In genomic region chr21:44884059-44884458, GRCh38 we compare ENCODE assay signal across 29 cellular contexts. TPM values are rescaled to one million over a fixed set of nuclear protein-coding genes. Genes with fewer than 3 reads are reported as not detected.
DNase-seq lines count a peak whose midpoint lies in the region; ATAC-seq, FAIRE-seq and TF ChIP-seq lines count a peak whose summit lies in the region.
"Had no signal": no experiment of that assay in that cellular context is flagged by ENCODE, and none has a peak within 500 bp of the region (broad histone marks: within the 10 kb centered on the region; RNA-seq: fewer than 3 reads in every experiment).

No MANE protein-coding gene starts in this region.

- POLR2A ChIA-PET in CD4-positive, alpha-beta T cell (lab: Charles Lee) = interaction anchor here (0.8 to 3.2 kb wide), 5 partner anchors 10 to 46 kb away, joined by 3 to 22 read pairs (median 4); partner anchors contain the start of gene PTTG1IP
- POLR2A ChIA-PET in K562 (lab: Yijun Ruan, JAX) = interaction anchor here (1.1 to 1.9 kb wide), 4 partner anchors 10 to 38 kb away, joined by 3 to 8 read pairs (median 4); partner anchors contain the start of gene PTTG1IP

- peaks cover 4% of the 10 kb centered on the region; the same call in 1 of the 2 replicates for H4K20me1 ChIP-seq in K562 (replicated peaks; ENCODE audit: control insufficient read depth, insufficient read depth, low read length)

- no TSS peak for BruUV-seq in K562 (replicated peaks; lab: Mats Ljungman, UMichigan)

- no peak overlapping the region for H2AFZ ChIP-seq in K562 (ENCODE audit: low read depth, low read length)

- TF ChIP-seq CTCF in CD4-positive, alpha-beta T cell (IDR thresholded peaks at IDR 0.05) = no peak
- no peak for TF ChIP-seq CTCF in K562 (IDR thresholded peaks at IDR 0.05 in 2 of 3, conservative IDR thresholded peaks at IDR 0.05 in 1 of 3; ENCODE audit: insufficient read depth in 2 of 3, low read depth in 1 of 3, low read length in 3 of 3)
- no peak for TF ChIP-seq CTCF in lower leg skin (IDR thresholded peaks at IDR 0.05)

- in situ Hi-C loops in K562 (cut with MboI) = no loop called here

- WGBS in K562 (ENCODE audit: insufficient coverage, low coverage, missing lambda C conversion rate) = 42% methylated on average over 9 of the region's 9 CpGs
- WGBS in lower leg skin, 2 donors = 79 to 82% methylated on average over 7 to 8 of the region's 9 CpGs

- H3K4me3 Mint-ChIP-seq in activated T-cell treated with anti-CD3 and anti-CD28 coated beads, Interleukin-2, amount 50 U/mL, for 72 hours = no peak overlapping the region
- no peak overlapping the region for H3K4me3 Mint-ChIP-seq in CD4-positive, alpha-beta T cell
- H3K4me3 Mint-ChIP-seq in natural killer cell treated with Interleukin-12 subunit alpha and Interleukin-12 subunit beta and Interleukin-15 and Interleukin-18, amount 100 ng/mL, for 72 hours = no peak overlapping the region
- H3K4me3 Mint-ChIP-seq: activated CD4-positive, alpha-beta T cell treated with anti-CD3 and anti-CD28 coated beads, Interleukin-2, amount 10 ng/mL, durations not matched to agents 24 days and 14 days; T-helper 2 cell treated with Interferon-gamma antibody and Interleukin-4, amounts not matched to agents 5 μg/mL and 100 μg/mL, for 36 hours had no signal

- DNase-seq in activated T-cell treated with anti-CD3 and anti-CD28 coated beads, Interleukin-2, amount 50 U/mL, for 72 hours = no peak
- no peak for DNase-seq in activated T-cell treated with anti-CD3 and anti-CD28 coated beads, Interleukin-2, amount 50 U/mL, for 48 hours
- DNase-seq in CD4-positive, alpha-beta T cell = no peak
- DNase-seq in K562 (ENCODE audit: extremely low read depth in 1 of 4, low spot score in 3 of 4) (no peak), lower leg skin (ENCODE audit: low spot score in 2 of 2) (no peak), 8988T (no peak), midbrain (lab: John Stamatoyannopoulos, UW) (no peak)
- no peak for DNase-seq in natural killer cell treated with Interleukin-12 subunit alpha and Interleukin-12 subunit beta and Interleukin-15 and Interleukin-18, amount 100 ng/mL, for 72 hours (ENCODE audit: low spot score)
- DNase-seq: activated CD4-positive, alpha-beta T cell treated with anti-CD3 and anti-CD28 coated beads, Interleukin-2, amount 10 ng/mL, durations not matched to agents 24 days and 14 days; activated effector memory CD4-positive, alpha-beta T cell treated with anti-CD3 and anti-CD28 coated beads, Interleukin-2, amount 50 U/mL, for 16 hours; caudate nucleus; kidney glomerular epithelial cell; mesenchymal stem cell; NCI-H1105 treated with DMSO at 0.1 percent for 48 hours; NCI-H2029 treated with DMSO at 0.1 percent for 48 hours; NCI-H226; NCI-H748 treated with DMSO at 0.1 percent for 48 hours; retina; SK-N-SH; spleen; stimulated activated CD4-positive, alpha-beta T cell treated with anti-CD3 and anti-CD28 coated beads, Interleukin-4, amount 100 ng/mL, for 24 hours; stimulated activated naive CD8-positive, alpha-beta T cell treated with anti-CD3 and anti-CD28 coated beads, Interleukin-15, Interleukin-2, amounts not matched to agents 100 U/mL and 50 U/mL, for 24 hours had no signal

- H3K27ac ChIP-seq in CD4-positive, alpha-beta T cell (ENCODE audit: low read depth, low read length) = peak overlapping the region; percentile 48
- no peak overlapping the region for H3K27ac ChIP-seq in K562 (ENCODE audit: extremely low read depth, low read depth, low read length)
- H3K27ac ChIP-seq: ascending aorta, BLaER1, thoracic aorta, VCaP had no signal

- H3K36me3 Mint-ChIP-seq in activated T-cell treated with anti-CD3 and anti-CD28 coated beads, Interleukin-2, amount 50 U/mL, for 72 hours (ENCODE audit: insufficient read depth in 2 of 2) = peaks cover 0 to 5% of the 10 kb centered on the region in 2 donors
- peaks cover 39% of the 10 kb centered on the region for H3K36me3 Mint-ChIP-seq in CD4-positive, alpha-beta T cell (ENCODE audit: low read depth)
- H3K36me3 Mint-ChIP-seq in natural killer cell treated with Interleukin-12 subunit alpha and Interleukin-12 subunit beta and Interleukin-15 and Interleukin-18, amount 100 ng/mL, for 72 hours = no peaks in the 10 kb centered on the region

- H3K9me1 ChIP-seq in K562 (ENCODE audit: control insufficient read depth, insufficient read depth, low read length) = no peaks in the 10 kb centered on the region

- H3K9me3 ChIP-seq in CD4-positive, alpha-beta T cell (ENCODE audit: control insufficient read depth, low read length) = no peaks in the 10 kb centered on the region
- H3K9me3 ChIP-seq in K562 (replicated peaks; ENCODE audit: control insufficient read depth, insufficient read depth, low read depth, low read length) = no peaks in the 10 kb centered on the region
- H3K9me3 ChIP-seq: ascending aorta, BLaER1, SK-N-SH, spleen, thoracic aorta had no signal

- H3K27me3 Mint-ChIP-seq in activated T-cell treated with anti-CD3 and anti-CD28 coated beads, Interleukin-2, amount 50 U/mL, for 72 hours (ENCODE audit: low read depth) = no peaks in the 10 kb centered on the region
- no peaks in the 10 kb centered on the region for H3K27me3 Mint-ChIP-seq in CD4-positive, alpha-beta T cell
- H3K27me3 Mint-ChIP-seq in natural killer cell treated with Interleukin-12 subunit alpha and Interleukin-12 subunit beta and Interleukin-15 and Interleukin-18, amount 100 ng/mL, for 72 hours = no peaks in the 10 kb centered on the region
- H3K27me3 Mint-ChIP-seq: activated CD4-positive, alpha-beta T cell treated with anti-CD3 and anti-CD28 coated beads, Interleukin-2, amount 10 ng/mL, durations not matched to agents 24 days and 14 days had no signal

- H3K4me1 ChIP-seq in K562 (replicated peaks in 1 of 2; ENCODE audit: control insufficient read depth in 2 of 2, insufficient read depth in 2 of 2, low read length in 2 of 2) = peaks cover 22 to 45% of the 10 kb centered on the region in 2 experiments
- H3K4me1 ChIP-seq: ascending aorta had no signal

- H3K4me1 Mint-ChIP-seq in activated T-cell treated with anti-CD3 and anti-CD28 coated beads, Interleukin-2, amount 50 U/mL, for 72 hours (ENCODE audit: low read depth) = peaks cover 23% of the 10 kb centered on the region
- H3K4me1 Mint-ChIP-seq in CD4-positive, alpha-beta T cell (ENCODE audit: low read depth) = peaks cover 23% of the 10 kb centered on the region
- H3K4me1 Mint-ChIP-seq in natural killer cell treated with Interleukin-12 subunit alpha and Interleukin-12 subunit beta and Interleukin-15 and Interleukin-18, amount 100 ng/mL, for 72 hours (ENCODE audit: low read depth in 2 of 2) = peaks cover 21 to 28% of the 10 kb centered on the region in 2 donors

- H3K4me2 ChIP-seq in K562 (ENCODE audit: insufficient read depth, low read length) = no peak overlapping the region
- H3K4me2 ChIP-seq: SK-N-SH had no signal

- no peak for TF ChIP-seq EP300 in K562 (IDR thresholded peaks at IDR 0.05; ENCODE audit: low read length)

- no peak for TF ChIP-seq POLR2A in K562 (conservative IDR thresholded peaks at IDR 0.05)
- TF ChIP-seq POLR2A in lower leg skin (IDR thresholded peaks at IDR 0.05) = no peak

- no peaks in the 10 kb centered on the region for H3K27me3 ChIP-seq in CD4-positive, alpha-beta T cell (ENCODE audit: control insufficient read depth, insufficient read depth, low read length)
- H3K27me3 ChIP-seq in K562 (ENCODE audit: control insufficient read depth in 2 of 2, insufficient read depth in 2 of 2, low read length in 2 of 2) = peaks cover 6 to 32% of the 10 kb centered on the region in 2 experiments; a peak in 4 of 5 replicates
- H3K27me3 ChIP-seq: ascending aorta, spleen had no signal

- H3K79me2 ChIP-seq in K562 (ENCODE audit: control insufficient read depth, insufficient read depth, low read length) = no peaks in the 10 kb centered on the region

- H3K36me3 ChIP-seq in K562 (ENCODE audit: control insufficient read depth, insufficient read depth, low read length) = no peaks in the 10 kb centered on the region
- H3K36me3 ChIP-seq: ascending aorta, thoracic aorta had no signal

- no peak overlapping the region for H3K4me3 ChIP-seq in K562
- no peak overlapping the region for H3K4me3 ChIP-seq in lower leg skin (ENCODE audit: low read depth, poor library complexity, severe bottlenecking)
- H3K4me3 ChIP-seq: ascending aorta, BLaER1, spleen, thoracic aorta had no signal

- peak; percentile 6 to 9 for ATAC-seq in activated T-cell treated with anti-CD3 and anti-CD28 coated beads, Interleukin-2, amount 50 U/mL, for 72 hours (replicated peaks in 1 of 2)
- ATAC-seq in CD4-positive, alpha-beta T cell (ENCODE audit: poor library complexity) = no peak
- ATAC-seq in K562 = 0 out of 3 replicates have a peak, but pooled peaks have one; percentile 14
- ATAC-seq in natural killer cell treated with Interleukin-12 subunit alpha and Interleukin-12 subunit beta and Interleukin-15 and Interleukin-18, amount 100 ng/mL, for 72 hours = peak in 1 of 2 donors; percentile 7
- ATAC-seq: stimulated activated naive CD8-positive, alpha-beta T cell treated with anti-CD3 and anti-CD28 coated beads, Interleukin-15, Interleukin-2, amounts not matched to agents 100 U/mL and 50 U/mL, for 24 hours had no signal

- H3K27ac Mint-ChIP-seq in activated T-cell treated with anti-CD3 and anti-CD28 coated beads, Interleukin-2, amount 50 U/mL, for 72 hours = no peak overlapping the region
- peak overlapping the region; percentile 36 for H3K27ac Mint-ChIP-seq in CD4-positive, alpha-beta T cell
- peak overlapping the region; percentile 37 to 71 for H3K27ac Mint-ChIP-seq in natural killer cell treated with Interleukin-12 subunit alpha and Interleukin-12 subunit beta and Interleukin-15 and Interleukin-18, amount 100 ng/mL, for 72 hours
- H3K27ac Mint-ChIP-seq: activated CD4-positive, alpha-beta T cell treated with anti-CD3 and anti-CD28 coated beads, Interleukin-2, amount 10 ng/mL, durations not matched to agents 24 days and 14 days had no signal

- no peak for TF ChIP-seq RAD21 in K562 (CRISPR knock-in tag; conservative IDR thresholded peaks at IDR 0.05 in 1 of 2, IDR thresholded peaks at IDR 0.05 in 1 of 2)

- CTCF ChIA-PET in CD4-positive, alpha-beta T cell (lab: Charles Lee) = interaction anchor here (0.6 to 1.3 kb wide), 3 partner anchors 9 to 1017 kb away, joined by 3 to 4 read pairs (median 3); no protein-coding TSS in a partner anchor
- CTCF ChIA-PET in K562 (lab: Yijun Ruan, JAX; ENCODE audit: low intra/inter-chr PET ratio) = no interaction called here

- no peaks in the 10 kb centered on the region for H3K9me3 Mint-ChIP-seq in activated T-cell treated with anti-CD3 and anti-CD28 coated beads, Interleukin-2, amount 50 U/mL, for 72 hours
- no peaks in the 10 kb centered on the region for H3K9me3 Mint-ChIP-seq in CD4-positive, alpha-beta T cell
- H3K9me3 Mint-ChIP-seq in natural killer cell treated with Interleukin-12 subunit alpha and Interleukin-12 subunit beta and Interleukin-15 and Interleukin-18, amount 100 ng/mL, for 72 hours = no peaks in the 10 kb centered on the region
- H3K9me3 Mint-ChIP-seq: activated CD4-positive, alpha-beta T cell treated with anti-CD3 and anti-CD28 coated beads, Interleukin-2, amount 10 ng/mL, durations not matched to agents 24 days and 14 days; T-helper 2 cell treated with Interferon-gamma antibody and Interleukin-4, amounts not matched to agents 5 μg/mL and 100 μg/mL, for 36 hours had no signal

- no peak for FAIRE-seq in K562 (lab: Jason Lieb, UNC)
- FAIRE-seq: D721Med had no signal

- no peak overlapping the region for H3K9ac ChIP-seq in K562 (ENCODE audit: insufficient read depth in 1 of 2, low read depth in 2 of 2, low read length in 2 of 2)
- H3K9ac ChIP-seq: BLaER1, SK-N-SH had no signal

- intact Hi-C loops in CD4-positive, alpha-beta T cell (cut with DNase I, micrococcal nuclease) = no loop called here
- intact Hi-C loops in K562 (cut with micrococcal nuclease) (no loop called here), lower leg skin (cut with DNase I; ENCODE audit: low total_unique reads) (no loop called here)

RNA-seq across cellular contexts. Expression of gene PTTG1IP, which starts 10.6 kb away (rescaled TPM):
- 10 to 100 TPM; 63.9 to 70.5 TPM for total RNA-seq in activated T-cell treated with anti-CD3 and anti-CD28 coated beads, Interleukin-2, amount 50 U/mL, for 72 hours
- 10 to 100 TPM; 99.0 to 99.5 TPM for total RNA-seq in CD4-positive, alpha-beta T cell
- 109 and 139 TPM in 2 replicates for total RNA-seq in K562 (2011; cell fraction: chromatin; rRNA removed; ENCODE audit: low replicate concordance)
- 131 and 151 TPM in 2 replicates for total RNA-seq in K562 (2011; cell fraction: nucleolus; rRNA removed)
- total RNA-seq in K562 (2011; cell fraction: nucleoplasm; rRNA removed) = 146 and 174 TPM in 2 replicates
- total RNA-seq in K562 (2014; rRNA removed) = 85.4 and 97.6 TPM in 2 replicates
- 65.7 and 66.2 TPM in 2 replicates for total RNA-seq in K562 (2014; rRNA removed; fragmentation: Illumina TruSeq; extraction: Trizol)
- total RNA-seq in K562 (2015; rRNA removed; fragmentation: Illumina TruSeq; extraction: Trizol) = 92.9 and 98.7 TPM in 2 replicates
- total RNA-seq in K562 (2021) = 99.3 and 99.5 TPM in 2 replicates
- 92.4 and 138 TPM in 2 replicates for polyA plus RNA-seq in K562 (2011; rRNA removed)
- polyA plus RNA-seq in K562 (2011; cell fraction: cytosol; rRNA removed) = 79.9 and 115 TPM in 2 replicates
- polyA plus RNA-seq in K562 (2011; cell fraction: nucleus; rRNA removed) = 69.1 and 123 TPM in 2 replicates
- polyA plus RNA-seq in K562 (2012) = 77.4 and 167 TPM in 2 replicates
- polyA plus RNA-seq in K562 (2014; fragmentation: Illumina TruSeq; extraction: Trizol) = 77.0 and 77.8 TPM in 2 replicates
- 1 to 10 TPM; 5.0 to 9.2 TPM for polyA plus RNA-seq in K562 (2014; fragmentation: Nextera tagmentation; extraction: Ambion mirVana)
- polyA plus RNA-seq in K562 (2014; rRNA removed) = 82.4 and 86.9 TPM in 2 replicates
- polyA minus RNA-seq in K562 (2011; rRNA and poly(A)+ RNA removed) = 54.1 and 70.2 TPM in 2 replicates
- polyA minus RNA-seq in K562 (2011; cell fraction: cytosol; rRNA and poly(A)+ RNA removed) = 69.1 and 114 TPM in 2 replicates
- 17.4 and 40.2 TPM in 2 replicates for polyA minus RNA-seq in K562 (2011; cell fraction: nucleus; rRNA and poly(A)+ RNA removed)
- total RNA-seq in natural killer cell treated with Interleukin-12 subunit alpha and Interleukin-12 subunit beta and Interleukin-15 and Interleukin-18, amount 100 ng/mL, for 72 hours = 10 to 100 TPM; 69.4 to 81.7 TPM
- 100 to 1,000 TPM; 110 to 193 (median 133) TPM for total RNA-seq in lower leg skin

RNA-seq across cellular contexts. Expression of gene ITGB2, which starts 36.6 kb away (rescaled TPM):
- total RNA-seq in activated T-cell treated with anti-CD3 and anti-CD28 coated beads, Interleukin-2, amount 50 U/mL, for 72 hours = 100 to 1,000 TPM; 248 to 287 TPM
- total RNA-seq in CD4-positive, alpha-beta T cell = 100 to 1,000 TPM; 283 to 284 TPM
- 0.69 and 1.4 TPM in 2 replicates for total RNA-seq in K562 (2011; cell fraction: chromatin; rRNA removed; ENCODE audit: low replicate concordance)
- total RNA-seq in K562 (2011; cell fraction: nucleolus; rRNA removed) = 1.0 and 1.3 TPM in 2 replicates
- 0.23 and 0.29 TPM in 2 replicates for total RNA-seq in K562 (2011; cell fraction: nucleoplasm; rRNA removed)
- 0.78 and 1.0 TPM in 2 replicates for total RNA-seq in K562 (2014; rRNA removed)
- total RNA-seq in K562 (2014; rRNA removed; fragmentation: Illumina TruSeq; extraction: Trizol) = 0.07 and 0.22 TPM in 2 replicates
- total RNA-seq in K562 (2015; rRNA removed; fragmentation: Illumina TruSeq; extraction: Trizol) = 0.49 and 0.51 TPM in 2 replicates
- 1.2 and 1.3 TPM in 2 replicates for total RNA-seq in K562 (2021)
- polyA plus RNA-seq in K562 (2011; rRNA removed) = 0.20 and 1.6 TPM in 2 replicates
- polyA plus RNA-seq in K562 (2011; cell fraction: cytosol; rRNA removed) = 0.33 and 1.3 TPM in 2 replicates
- 2.0 and 3.1 TPM in 2 replicates for polyA plus RNA-seq in K562 (2011; cell fraction: nucleus; rRNA removed)
- 0.77 and 5.1 TPM in 2 replicates for polyA plus RNA-seq in K562 (2012)
- 0.24 and 0.25 TPM in 2 replicates for polyA plus RNA-seq in K562 (2014; fragmentation: Illumina TruSeq; extraction: Trizol)
- not detected for polyA plus RNA-seq in K562 (2014; fragmentation: Nextera tagmentation; extraction: Ambion mirVana)
- 0.57 and 0.60 TPM in 2 replicates for polyA plus RNA-seq in K562 (2014; rRNA removed)
- 0.04 and 0.57 TPM in 2 replicates for polyA minus RNA-seq in K562 (2011; rRNA and poly(A)+ RNA removed)
- polyA minus RNA-seq in K562 (2011; cell fraction: cytosol; rRNA and poly(A)+ RNA removed) = 1.0 and 4.8 TPM in 2 replicates
- 0.27 and 1.8 TPM in 2 replicates for polyA minus RNA-seq in K562 (2011; cell fraction: nucleus; rRNA and poly(A)+ RNA removed)
- total RNA-seq in natural killer cell treated with Interleukin-12 subunit alpha and Interleukin-12 subunit beta and Interleukin-15 and Interleukin-18, amount 100 ng/mL, for 72 hours = 1,000 to 10,000 TPM in 1 of 2 donors, 100 to 1,000 TPM in 1; 448 to 1,246 TPM
- 10 to 100 TPM; 18.4 to 40.7 (median 20.4) TPM for total RNA-seq in lower leg skin
- total RNA-seq: fibroblast of lung had no signal

RNA-seq across cellular contexts. Expression of gene SLX9, which starts 55.8 kb away (rescaled TPM):
- total RNA-seq in activated T-cell treated with anti-CD3 and anti-CD28 coated beads, Interleukin-2, amount 50 U/mL, for 72 hours = 10 to 100 TPM; 38.7 to 48.9 TPM
- total RNA-seq in CD4-positive, alpha-beta T cell = 1 to 10 TPM; 7.7 to 9.1 TPM
- 18.9 and 29.0 TPM in 2 replicates for total RNA-seq in K562 (2011; cell fraction: chromatin; rRNA removed; ENCODE audit: low replicate concordance)
- 22.8 and 25.7 TPM in 2 replicates for total RNA-seq in K562 (2011; cell fraction: nucleolus; rRNA removed)
- 14.8 and 16.0 TPM in 2 replicates for total RNA-seq in K562 (2011; cell fraction: nucleoplasm; rRNA removed)
- total RNA-seq in K562 (2014; rRNA removed) (65.2 and 66.8 TPM in 2 replicates), K562 (2014; rRNA removed; fragmentation: Illumina TruSeq; extraction: Trizol) (11.2 and 14.8 TPM in 2 replicates), K562 (2015; rRNA removed; fragmentation: Illumina TruSeq; extraction: Trizol) (18.5 and 20.3 TPM in 2 replicates), K562 (2021) (71.2 and 75.5 TPM in 2 replicates), lower leg skin (10 to 100 TPM; 19.0 to 36.4 (median 31.6) TPM)
- polyA plus RNA-seq in K562 (2011; rRNA removed) (13.5 and 16.5 TPM in 2 replicates), K562 (2014; fragmentation: Illumina TruSeq; extraction: Trizol) (8.2 and 18.9 TPM in 2 replicates), K562 (2014; fragmentation: Nextera tagmentation; extraction: Ambion mirVana) (1 to 10 TPM; 1.2 to 1.8 TPM), K562 (2014; rRNA removed) (54.4 and 60.2 TPM in 2 replicates)
- 14.3 and 38.6 TPM in 2 replicates for polyA plus RNA-seq in K562 (2011; cell fraction: cytosol; rRNA removed)
- polyA plus RNA-seq in K562 (2011; cell fraction: nucleus; rRNA removed) = 10.2 and 19.3 TPM in 2 replicates
- polyA plus RNA-seq in K562 (2012) = 34.2 and 36.9 TPM in 2 replicates
- polyA minus RNA-seq in K562 (2011; rRNA and poly(A)+ RNA removed) = 16.0 and 22.8 TPM in 2 replicates
- 25.3 and 31.3 TPM in 2 replicates for polyA minus RNA-seq in K562 (2011; cell fraction: cytosol; rRNA and poly(A)+ RNA removed)
- polyA minus RNA-seq in K562 (2011; cell fraction: nucleus; rRNA and poly(A)+ RNA removed) = 3.8 and 5.3 TPM in 2 replicates
- 10 to 100 TPM; 43.5 to 83.6 TPM for total RNA-seq in natural killer cell treated with Interleukin-12 subunit alpha and Interleukin-12 subunit beta and Interleukin-15 and Interleukin-18, amount 100 ng/mL, for 72 hours

Comparison
In these comparisons a context has a peak if more than half of its experiments do, and no peak if none do; other contexts are left out.
1. RNA of gene ITGB2, which starts 36.6 kb away (total RNA-seq): 448 to 1,246 TPM in natural killer cell treated with Interleukin-12 subunit alpha and Interleukin-12 subunit beta and Interleukin-15 and Interleukin-18, amount 100 ng/mL, for 72 hours, 248 to 287 TPM in activated T-cell treated with anti-CD3 and anti-CD28 coated beads, Interleukin-2, amount 50 U/mL, for 72 hours, 283 to 284 TPM in CD4-positive, alpha-beta T cell and 18.4 to 40.7 TPM in lower leg skin; 0.07 to 1.4 TPM in K562; every median in the first group is over 4 times any median in the second.